Comparison of ENCODE assay signal across 17 cellular contexts in genomic region chr10:83122336-83122735, GRCh38.
"Had no signal": no experiment of that assay in that cellular context is flagged by ENCODE, and none has a peak within 500 bp of the region (broad histone marks: within the 10 kb centered on the region; RNA-seq: fewer than 3 reads in every experiment).

No MANE protein-coding gene starts in this region.

- H3K27ac ChIP-seq: coronary artery, esophagus squamous epithelium, left lung, tibial artery, uterus had no signal

- H3K9me3 ChIP-seq: esophagus squamous epithelium, tibial artery, uterus had no signal

- H3K4me3 ChIP-seq: coronary artery, esophagus squamous epithelium, left lung, tibial artery, uterus had no signal

- H3K27ac Mint-ChIP-seq: activated CD4-positive, alpha-beta T cell treated with anti-CD3 and anti-CD28 coated beads, Interleukin-2, amount 10 ng/mL, durations not matched to agents 24 days and 14 days; activated CD8-positive, alpha-beta T cell treated with anti-CD3 and anti-CD28 coated beads for 36 hours; activated naive CD8-positive, alpha-beta T cell treated with anti-CD3 and anti-CD28 coated beads for 36 hours; activated T-helper 17 cell treated with anti-CD3 and anti-CD28 coated beads, Interleukin-2, amount 50 U/mL, for 72 hours; brain had no signal

- DNase-seq: activated CD4-positive, alpha-beta T cell treated with anti-CD3 and anti-CD28 coated beads, Interleukin-2, amount 10 ng/mL, durations not matched to agents 24 days and 14 days; activated CD8-positive, alpha-beta T cell treated with anti-CD3 and anti-CD28 coated beads for 36 hours; activated naive CD4-positive, alpha-beta T cell; activated naive CD8-positive, alpha-beta T cell treated with anti-CD3 and anti-CD28 coated beads for 36 hours; activated T-cell treated with anti-CD3 and anti-CD28 coated beads, Interleukin-2, amount 50 U/mL, for 1 hour; esophagus squamous epithelium; left lung; stimulated activated naive CD8-positive, alpha-beta T cell treated with anti-CD3 and anti-CD28 coated beads, Interleukin-15, Interleukin-2, amounts not matched to agents 100 U/mL and 50 U/mL, for 24 hours; substantia nigra; T-helper 1 cell; T-helper 9 cell; tibial artery; uterus had no signal

- ATAC-seq: activated CD8-positive, alpha-beta T cell treated with anti-CD3 and anti-CD28 coated beads for 36 hours; activated T-helper 17 cell treated with anti-CD3 and anti-CD28 coated beads, Interleukin-2, amount 50 U/mL, for 72 hours; left lung; stimulated activated naive CD8-positive, alpha-beta T cell treated with anti-CD3 and anti-CD28 coated beads, Interleukin-15, Interleukin-2, amounts not matched to agents 100 U/mL and 50 U/mL, for 24 hours had no signal

- H3K27me3 ChIP-seq: esophagus squamous epithelium, left lung, tibial artery, uterus had no signal

- H3K4me1 Mint-ChIP-seq: activated CD4-positive, alpha-beta T cell treated with anti-CD3 and anti-CD28 coated beads, Interleukin-2, amount 10 ng/mL, durations not matched to agents 24 days and 14 days; activated naive CD8-positive, alpha-beta T cell treated with anti-CD3 and anti-CD28 coated beads for 36 hours; activated T-helper 17 cell treated with anti-CD3 and anti-CD28 coated beads, Interleukin-2, amount 50 U/mL, for 72 hours; brain; neural crest cell had no signal

- H3K36me3 Mint-ChIP-seq: activated naive CD8-positive, alpha-beta T cell treated with anti-CD3 and anti-CD28 coated beads for 36 hours; brain had no signal

- H3K4me1 ChIP-seq: left lung, tibial artery, uterus had no signal

- H3K4me3 Mint-ChIP-seq: activated CD4-positive, alpha-beta T cell treated with anti-CD3 and anti-CD28 coated beads, Interleukin-2, amount 10 ng/mL, durations not matched to agents 24 days and 14 days; activated CD8-positive, alpha-beta T cell treated with anti-CD3 and anti-CD28 coated beads for 36 hours; activated naive CD8-positive, alpha-beta T cell treated with anti-CD3 and anti-CD28 coated beads for 36 hours; activated T-helper 17 cell treated with anti-CD3 and anti-CD28 coated beads, Interleukin-2, amount 50 U/mL, for 72 hours; brain; neural crest cell had no signal

- H3K36me3 ChIP-seq: esophagus squamous epithelium, left lung, tibial artery, uterus had no signal

- H3K27me3 Mint-ChIP-seq: activated CD4-positive, alpha-beta T cell treated with anti-CD3 and anti-CD28 coated beads, Interleukin-2, amount 10 ng/mL, durations not matched to agents 24 days and 14 days; activated CD8-positive, alpha-beta T cell treated with anti-CD3 and anti-CD28 coated beads for 36 hours; activated naive CD8-positive, alpha-beta T cell treated with anti-CD3 and anti-CD28 coated beads for 36 hours; activated T-helper 17 cell treated with anti-CD3 and anti-CD28 coated beads, Interleukin-2, amount 50 U/mL, for 72 hours; brain had no signal
